ENCODE assay signal across 6 cellular contexts in genomic region chr4:663438-664428, GRCh38. TPM values are rescaled to one million over a fixed set of nuclear protein-coding genes. Genes with fewer than 3 reads are reported as not detected.
DNase-seq lines count a peak whose midpoint lies in the region; ATAC-seq lines count a peak whose summit lies in the region.

No MANE protein-coding gene starts in this region.

- peak overlapping the region; percentile 48 to 93 (median 89) for H3K27ac Mint-ChIP-seq in naive thymus-derived CD4-positive, alpha-beta T cell

- H3K9me3 Mint-ChIP-seq in naive thymus-derived CD4-positive, alpha-beta T cell, result peaks cover 0 to 13% (median 0%) of the 10 kb centered on the region in 11 donors

- H3K4me3 ChIP-seq in naive thymus-derived CD4-positive, alpha-beta T cell (ENCODE audit: low read length), result peak overlapping the region; percentile 86
- H3K4me3 ChIP-seq in aorta (ENCODE audit: low read length in 2 of 2), result peak overlapping the region; percentile 20 to 39

- peak overlapping the region; percentile 72 to 95 (median 86) for H3K4me3 Mint-ChIP-seq in naive thymus-derived CD4-positive, alpha-beta T cell

- H3K4me1 ChIP-seq in naive thymus-derived CD4-positive, alpha-beta T cell (ENCODE audit: control insufficient read depth in 2 of 2, insufficient read depth in 2 of 2, low read length in 2 of 2), result peaks cover 4 to 5% of the 10 kb centered on the region in 2 donors
- H3K4me1 ChIP-seq in aorta (ENCODE audit: control insufficient read depth in 1 of 2, insufficient read depth in 2 of 2, low read length in 2 of 2), result no peaks in the 10 kb centered on the region

- intact Hi-C loops in naive thymus-derived CD4-positive, alpha-beta T cell (cut with micrococcal nuclease), result loop anchor here (1.0 to 5.0 kb wide), 4 partner anchors 11 to 394 kb away; partner anchors contain the start of genes ATP5ME (in 2 of the 2), MYL5 (in 2 of the 2), PCGF3 (in 1 of the 2) and PIGG (in 1 of the 2)
- intact Hi-C loops in aorta (cut with DNase I), result no loop called here

- H3K27me3 ChIP-seq in naive thymus-derived CD4-positive, alpha-beta T cell (ENCODE audit: control insufficient read depth in 2 of 2, insufficient read depth in 2 of 2, low read length in 2 of 2), result no peaks in the 10 kb centered on the region
- no peaks in the 10 kb centered on the region for H3K27me3 ChIP-seq in aorta (ENCODE audit: control insufficient read depth in 1 of 2, insufficient read depth in 2 of 2, low read length in 1 of 2)

- H3K4me1 Mint-ChIP-seq in naive thymus-derived CD4-positive, alpha-beta T cell, result peaks cover 3 to 33% (median 13%) of the 10 kb centered on the region in 7 donors

- ATAC-seq in GM21367 (IDR thresholded peaks at IDR 0.05; ENCODE audit: unreplicated experiment) (peak; percentile 52), aorta (ENCODE audit: low FRiP score) (no peak), HG03097 (IDR thresholded peaks at IDR 0.05; ENCODE audit: low FRiP score, unreplicated experiment) (no peak)
- peak; percentile 91 for ATAC-seq in naive thymus-derived CD4-positive, alpha-beta T cell

- DNase-seq in NCI-H526 treated with DMSO at 0.1 percent for 48 hours (lab: John Stamatoyannopoulos, UW) (peak; percentile 24), astrocyte of the hippocampus (ENCODE audit: low read depth, low spot score) (peak; percentile 74), aorta (peak; percentile 81 to 82)
- DNase-seq in naive thymus-derived CD4-positive, alpha-beta T cell, result peak; percentile 59 to 77 (median 75)

- POLR2A ChIA-PET in naive thymus-derived CD4-positive, alpha-beta T cell (lab: Charles Lee), result interaction anchor here (0.6 to 6.0 kb wide), 3 partner anchors 10 to 325 kb away, joined by 3 to 46 read pairs (median 4); partner anchors contain the start of genes ATP5ME, MYL5 and ZNF141

- no peaks in the 10 kb centered on the region for H3K9me3 ChIP-seq in naive thymus-derived CD4-positive, alpha-beta T cell (ENCODE audit: control insufficient read depth in 2 of 3, low read length in 3 of 3)
- H3K9me3 ChIP-seq in aorta (ENCODE audit: control insufficient read depth, low read length), result no peaks in the 10 kb centered on the region

- peak overlapping the region; percentile 90 for H3K27ac ChIP-seq in naive thymus-derived CD4-positive, alpha-beta T cell (ENCODE audit: low read depth, low read length)
- no peak overlapping the region for H3K27ac ChIP-seq in aorta (ENCODE audit: low read depth in 1 of 2, low read length in 2 of 2)

- no peaks in the 10 kb centered on the region for H3K27me3 Mint-ChIP-seq in naive thymus-derived CD4-positive, alpha-beta T cell

- peaks cover 0 to 22% (median 6%) of the 10 kb centered on the region in 5 donors for H3K36me3 Mint-ChIP-seq in naive thymus-derived CD4-positive, alpha-beta T cell

- CTCF ChIA-PET in naive thymus-derived CD4-positive, alpha-beta T cell (lab: Charles Lee), result no interaction called here

- no peaks in the 10 kb centered on the region for H3K36me3 ChIP-seq in naive thymus-derived CD4-positive, alpha-beta T cell (ENCODE audit: control insufficient read depth in 2 of 3, insufficient read depth in 3 of 3, low read length in 3 of 3)
- no peaks in the 10 kb centered on the region for H3K36me3 ChIP-seq in aorta (ENCODE audit: control insufficient read depth in 1 of 2, insufficient read depth in 2 of 2, low read length in 1 of 2)

- 2 to 3% methylated on average over 59 to 80 of the region's 80 CpGs for WGBS in aorta, 2 donors

RNA-seq across cellular contexts. Expression of gene ATP5ME, which starts 10.3 kb away (rescaled TPM):
- 100 to 1,000 TPM; 115 to 183 (median 123) TPM for total RNA-seq in naive thymus-derived CD4-positive, alpha-beta T cell
- polyA plus RNA-seq in naive thymus-derived CD4-positive, alpha-beta T cell, result 100 to 1,000 TPM; 306 to 404 TPM
- total RNA-seq in aorta, result 100 to 1,000 TPM; 152 to 162 TPM
- polyA plus RNA-seq in aorta, result 100 to 1,000 TPM; 492 to 599 TPM

RNA-seq across cellular contexts. Expression of gene MYL5, which starts 10.6 kb away (rescaled TPM):
- total RNA-seq in naive thymus-derived CD4-positive, alpha-beta T cell, result 10 to 100 TPM; 19.9 to 32.7 (median 23.8) TPM
- 1 to 10 TPM; 5.8 to 7.1 TPM for polyA plus RNA-seq in naive thymus-derived CD4-positive, alpha-beta T cell
- 10 to 100 TPM in 1 of 2 donors, 1 to 10 TPM in 1; 5.7 to 11.5 TPM for total RNA-seq in aorta
- 10 to 100 TPM; 15.4 to 19.8 TPM for polyA plus RNA-seq in aorta

RNA-seq across cellular contexts. Expression of gene SLC49A3, which starts 25.2 kb away (rescaled TPM):
- total RNA-seq in naive thymus-derived CD4-positive, alpha-beta T cell, result 1 to 10 TPM in 2 of 5 experiments, under 1 TPM in 3; 0.80 to 9.4 (median 0.92) TPM
- polyA plus RNA-seq in naive thymus-derived CD4-positive, alpha-beta T cell, result not detected
- total RNA-seq in aorta, result 10 to 100 TPM; 10.8 to 20.0 TPM
- polyA plus RNA-seq in aorta, result 10 to 100 TPM in 1 of 2 donors, 1 to 10 TPM in 1; 3.0 to 22.9 TPM

RNA-seq across cellular contexts. Expression of gene PDE6B, which starts 38.4 kb away (rescaled TPM):
- 10 to 100 TPM; 13.7 to 20.1 (median 18.3) TPM for total RNA-seq in naive thymus-derived CD4-positive, alpha-beta T cell
- 10 to 100 TPM; 21.9 to 28.3 TPM for polyA plus RNA-seq in naive thymus-derived CD4-positive, alpha-beta T cell
- 1 to 10 TPM; 1.9 to 2.4 TPM for total RNA-seq in aorta
- 1 to 10 TPM; 1.1 to 4.0 TPM for polyA plus RNA-seq in aorta

RNA-seq across cellular contexts. Expression of gene PCGF3, which starts 41.9 kb away (rescaled TPM):
- total RNA-seq in naive thymus-derived CD4-positive, alpha-beta T cell, result 10 to 100 TPM; 32.7 to 66.8 (median 42.3) TPM
- 1 to 10 TPM; 3.8 to 5.7 TPM for polyA plus RNA-seq in naive thymus-derived CD4-positive, alpha-beta T cell
- 10 to 100 TPM; 35.7 to 59.4 TPM for total RNA-seq in aorta
- polyA plus RNA-seq in aorta, result 10 to 100 TPM; 17.7 to 38.3 TPM

Comparison
In these comparisons a context has a peak if more than half of its experiments do, and no peak if none do; other contexts are left out.
1. ATAC-seq: peak in GM21367 (single experiment) and naive thymus-derived CD4-positive, alpha-beta T cell (single experiment); none in aorta (single experiment) and HG03097 (single experiment).
2. DNase-seq: peak in every context shown above with its lines; median percentile 82 in aorta; 75 in naive thymus-derived CD4-positive, alpha-beta T cell; 74 in astrocyte of the hippocampus; 24 in NCI-H526 treated with DMSO at 0.1 percent for 48 hours.
3. intact Hi-C loops: an anchor here in naive thymus-derived CD4-positive, alpha-beta T cell (1.0 to 5.0 kb wide); none called in aorta.